In genomic region chr1:27883536-27884181, GRCh38 we compare ENCODE assay signal across 9 cellular contexts. TPM values are rescaled to one million over a fixed set of nuclear protein-coding genes. Genes with fewer than 3 reads are reported as not detected.
DNase-seq lines count a peak whose midpoint lies in the region; ATAC-seq and TF ChIP-seq lines count a peak whose summit lies in the region.
"Had no signal": no experiment of that assay in that cellular context is flagged by ENCODE, and none has a peak within 500 bp of the region (broad histone marks: within the 10 kb centered on the region; RNA-seq: fewer than 3 reads in every experiment).

No MANE protein-coding gene starts in this region.

- TF ChIP-seq POLR2A in transverse colon (IDR thresholded peaks at IDR 0.05): no peak

- H3K4me3 ChIP-seq in effector memory CD4-positive, alpha-beta T cell (ENCODE audit: insufficient read depth, low read depth, low read length, poor library complexity, severe bottlenecking): no peak overlapping the region
- no peak overlapping the region for H3K4me3 ChIP-seq in transverse colon

- H3K27me3 ChIP-seq in effector memory CD4-positive, alpha-beta T cell (replicated peaks; ENCODE audit: control insufficient read depth, insufficient read depth, low read length, poor library complexity, severe bottlenecking): no peaks in the 10 kb centered on the region
- H3K27me3 ChIP-seq in transverse colon: no peaks in the 10 kb centered on the region

- no peaks in the 10 kb centered on the region for H3K9me3 Mint-ChIP-seq in activated naive CD4-positive, alpha-beta T cell treated with anti-CD3 and anti-CD28 coated beads for 36 hours

- peaks cover 31% of the 10 kb centered on the region for H3K36me3 Mint-ChIP-seq in activated naive CD4-positive, alpha-beta T cell treated with anti-CD3 and anti-CD28 coated beads for 36 hours (ENCODE audit: low read depth)

- H3K4me1 Mint-ChIP-seq in activated naive CD4-positive, alpha-beta T cell treated with anti-CD3 and anti-CD28 coated beads for 36 hours (ENCODE audit: low read depth): peaks cover 49% of the 10 kb centered on the region

- peak overlapping the region; percentile 50 for H3K27ac Mint-ChIP-seq in activated naive CD4-positive, alpha-beta T cell treated with anti-CD3 and anti-CD28 coated beads for 36 hours

- H3K27me3 Mint-ChIP-seq in activated naive CD4-positive, alpha-beta T cell treated with anti-CD3 and anti-CD28 coated beads for 36 hours (ENCODE audit: low read depth): no peaks in the 10 kb centered on the region

- CTCF ChIA-PET in activated naive CD4-positive, alpha-beta T cell treated with anti-CD3 and anti-CD28 coated beads for 36 hours (lab: Charles Lee): no interaction called here

- peak overlapping the region; percentile 21 for H3K27ac ChIP-seq in effector memory CD4-positive, alpha-beta T cell (ENCODE audit: insufficient read depth, low read length, poor library complexity, severe bottlenecking)
- H3K27ac ChIP-seq in transverse colon: peak overlapping the region; percentile 55 to 75 (median 72)

- intact Hi-C loops in activated naive CD4-positive, alpha-beta T cell treated with anti-CD3 and anti-CD28 coated beads for 36 hours (cut with micrococcal nuclease): no loop called here
- intact Hi-C loops in transverse colon (cut with DNase I; ENCODE audit: low total_unique reads): no loop called here

- peaks cover 24% of the 10 kb centered on the region for H3K4me1 ChIP-seq in effector memory CD4-positive, alpha-beta T cell (ENCODE audit: control insufficient read depth, insufficient read depth, low read length, poor library complexity, severe bottlenecking)
- H3K4me1 ChIP-seq in transverse colon: no peaks in the 10 kb centered on the region

- no peak for TF ChIP-seq EP300 in transverse colon (IDR thresholded peaks at IDR 0.05; ENCODE audit: low read depth)

- H3K36me3 ChIP-seq in effector memory CD4-positive, alpha-beta T cell (ENCODE audit: control insufficient read depth, insufficient read depth, low read length): peaks cover 56% of the 10 kb centered on the region
- no peaks in the 10 kb centered on the region for H3K36me3 ChIP-seq in transverse colon

- peak; percentile 29 for ATAC-seq in HG03442 (IDR thresholded peaks at IDR 0.05; ENCODE audit: unreplicated experiment)

- 92 to 100% methylated on average over 3 to 17 of the region's 19 CpGs for WGBS in transverse colon (ENCODE audit: low coverage in 1 of 2), 2 donors

- H3K4me3 Mint-ChIP-seq in activated naive CD4-positive, alpha-beta T cell treated with anti-CD3 and anti-CD28 coated beads for 36 hours: no peak overlapping the region

- no peak for TF ChIP-seq CTCF in transverse colon (IDR thresholded peaks at IDR 0.05)

- no peaks in the 10 kb centered on the region for H3K9me3 ChIP-seq in effector memory CD4-positive, alpha-beta T cell (ENCODE audit: control insufficient read depth, low read length)
- H3K9me3 ChIP-seq in transverse colon: no peaks in the 10 kb centered on the region

- DNase-seq in activated naive CD4-positive, alpha-beta T cell treated with anti-CD3 and anti-CD28 coated beads for 36 hours: no peak
- DNase-seq in activated naive CD4-positive, alpha-beta T cell treated with Interleukin-2 at 50 U/mL for 16 hours: no peak
- DNase-seq in effector memory CD4-positive, alpha-beta T cell: no peak
- DNase-seq in transverse colon (no peak), A172 (ENCODE audit: low spot score) (no peak), SKM-1 (lab: John Stamatoyannopoulos, UW; ENCODE audit: unreplicated experiment) (no peak), NCI-H82 (lab: John Stamatoyannopoulos, UW) (no peak)
- DNase-seq: SW 1271 had no signal

- in situ Hi-C loops in transverse colon (cut with MboI; ENCODE audit: low pct_ligation_motif_present in 1 of 4, low pct_unique_long_range_greater_than_20kb in 1 of 4, low sequenced_read_pairs in 3 of 4): no loop called here

RNA-seq across cellular contexts. Expression of gene THEMIS2, which starts 11.3 kb away (rescaled TPM):
- 10 to 100 TPM; 12.9 to 17.5 TPM for total RNA-seq in activated naive CD4-positive, alpha-beta T cell treated with anti-CD3 and anti-CD28 coated beads for 36 hours
- 10 to 100 TPM in 3 of 4 donors, under 1 TPM in 1; 1.00 to 27.9 (median 18.6) TPM for total RNA-seq in transverse colon
- not detected in 2 replicates for total RNA-seq in A172 (2014; rRNA removed; shearing (Covaris generic))

RNA-seq across cellular contexts. Expression of gene RPA2, which starts 30.7 kb away (rescaled TPM):
- 10 to 100 TPM; 62.9 to 76.7 TPM for total RNA-seq in activated naive CD4-positive, alpha-beta T cell treated with anti-CD3 and anti-CD28 coated beads for 36 hours
- 10 to 100 TPM in 3 of 4 donors, 1 to 10 TPM in 1; 2.0 to 26.6 (median 16.6) TPM for total RNA-seq in transverse colon
- 49.0 and 60.3 TPM in 2 replicates for total RNA-seq in A172 (2014; rRNA removed; shearing (Covaris generic))

RNA-seq across cellular contexts. Expression of gene SMPDL3B, which starts 51.1 kb away (rescaled TPM):
- under 1 TPM; 0.52 to 0.72 TPM for total RNA-seq in activated naive CD4-positive, alpha-beta T cell treated with anti-CD3 and anti-CD28 coated beads for 36 hours
- total RNA-seq in transverse colon: 10 to 100 TPM; 14.1 to 64.3 (median 57.4) TPM
- 1.5 TPM in 1 of 2 replicates, not detected in the other for total RNA-seq in A172 (2014; rRNA removed; shearing (Covaris generic))

RNA-seq across cellular contexts. Expression of gene PPP1R8, which starts 53.1 kb away (rescaled TPM):
- total RNA-seq in activated naive CD4-positive, alpha-beta T cell treated with anti-CD3 and anti-CD28 coated beads for 36 hours: 10 to 100 TPM; 34.1 to 35.8 TPM
- total RNA-seq in transverse colon: 10 to 100 TPM; 15.1 to 32.9 (median 28.0) TPM
- total RNA-seq in A172 (2014; rRNA removed; shearing (Covaris generic)): 35.6 and 37.2 TPM in 2 replicates
